ENCODE assay signal across 11 cellular contexts in genomic region chr5:124734574-124735168, GRCh38. TPM values are rescaled to one million over a fixed set of nuclear protein-coding genes. Genes with fewer than 3 reads are reported as not detected.
DNase-seq lines count a peak whose midpoint lies in the region; ATAC-seq, FAIRE-seq and TF ChIP-seq lines count a peak whose summit lies in the region.
"Had no signal": no experiment of that assay in that cellular context is flagged by ENCODE, and none has a peak within 500 bp of the region (broad histone marks: within the 10 kb centered on the region; RNA-seq: fewer than 3 reads in every experiment).

No MANE protein-coding gene starts in this region.

- peaks cover 5% of the 10 kb centered on the region for H3K27me3 ChIP-seq in astrocyte (ENCODE audit: insufficient read depth, low read length)
- H3K27me3 ChIP-seq in mesenchymal stem cell (ENCODE audit: control insufficient read depth in 1 of 2, insufficient read depth in 1 of 2, low read length in 2 of 2): no peaks in the 10 kb centered on the region
- H3K27me3 ChIP-seq in stomach smooth muscle (ENCODE audit: control insufficient read depth in 1 of 2, insufficient read depth in 2 of 2, low read length in 2 of 2): no peaks in the 10 kb centered on the region
- H3K27me3 ChIP-seq: thyroid gland had no signal

- H3K36me3 ChIP-seq in HEK293 (ENCODE audit: control insufficient read depth in 2 of 2, insufficient read depth in 1 of 2, low read length in 2 of 2): no peaks in the 10 kb centered on the region
- no peaks in the 10 kb centered on the region for H3K36me3 ChIP-seq in astrocyte (ENCODE audit: insufficient read depth, low read length)
- H3K36me3 ChIP-seq in mesenchymal stem cell (ENCODE audit: control insufficient read depth in 1 of 2, insufficient read depth in 2 of 2, low read depth in 1 of 2, low read length in 2 of 2): no peaks in the 10 kb centered on the region
- H3K36me3 ChIP-seq in stomach smooth muscle (ENCODE audit: control insufficient read depth in 2 of 2, insufficient read depth in 2 of 2, low read length in 2 of 2): no peaks in the 10 kb centered on the region
- H3K36me3 ChIP-seq: thyroid gland had no signal

- H3K4me1 ChIP-seq in HEK293 (ENCODE audit: control insufficient read depth, insufficient read depth, low read length) (peaks cover 76% of the 10 kb centered on the region), astrocyte (ENCODE audit: insufficient read depth, low read length) (peaks cover 27% of the 10 kb centered on the region), mesenchymal stem cell (ENCODE audit: control insufficient read depth, insufficient read depth, low read depth, low read length) (peaks cover 4% of the 10 kb centered on the region), stomach smooth muscle (ENCODE audit: control insufficient read depth, insufficient read depth, low read length) (peaks cover 5% of the 10 kb centered on the region)
- H3K4me1 ChIP-seq: foreskin keratinocyte had no signal

- WGBS in mesenchymal stem cell: 59% methylated on average over 5 of the region's 8 CpGs

- H3K79me1 ChIP-seq in mesenchymal stem cell (replicated peaks; ENCODE audit: low read length, poor library complexity, severe bottlenecking): peaks cover 6% of the 10 kb centered on the region

- H3K27me3 Mint-ChIP-seq in astrocyte (ENCODE audit: low read depth, unreplicated experiment): no peaks in the 10 kb centered on the region

- H3K18ac ChIP-seq in mesenchymal stem cell (ENCODE audit: low read depth in 1 of 2, low read length in 2 of 2): peak overlapping the region; percentile 82 to 89

- H3K4me3 Mint-ChIP-seq in astrocyte (ENCODE audit: unreplicated experiment): peak overlapping the region; percentile 55

- peak overlapping the region; percentile 75 for H4K91ac ChIP-seq in mesenchymal stem cell (ENCODE audit: low read length)

- TF ChIP-seq CTCF in HEK293 (tag by site-specific recombination; IDR thresholded peaks at IDR 0.05): no peak
- TF ChIP-seq CTCF in astrocyte (IDR thresholded peaks at IDR 0.05; ENCODE audit: insufficient read depth, low read depth, low read length): no peak
- no peak for TF ChIP-seq CTCF in omental fat pad (IDR thresholded peaks at IDR 0.05)

- H3K23ac ChIP-seq in mesenchymal stem cell (ENCODE audit: low read length in 2 of 2): no peak overlapping the region

- FAIRE-seq in astrocyte (lab: Jason Lieb, UNC): no peak

- H2BK5ac ChIP-seq in mesenchymal stem cell (ENCODE audit: low read depth, low read length, poor library complexity, severe bottlenecking): no peak overlapping the region

- peak overlapping the region; percentile 49 for H2BK120ac ChIP-seq in mesenchymal stem cell (ENCODE audit: low read depth, low read length)

- H3K9me3 ChIP-seq in HEK293 (ENCODE audit: control insufficient read depth, insufficient read depth, low read depth, low read length): no peaks in the 10 kb centered on the region
- H3K9me3 ChIP-seq in astrocyte (ENCODE audit: insufficient read depth, low read depth, low read length): no peaks in the 10 kb centered on the region
- H3K9me3 ChIP-seq in mesenchymal stem cell (ENCODE audit: control insufficient read depth, low read length): no peaks in the 10 kb centered on the region
- no peaks in the 10 kb centered on the region for H3K9me3 ChIP-seq in stomach smooth muscle (ENCODE audit: control insufficient read depth in 2 of 2, low read length in 2 of 2)
- H3K9me3 ChIP-seq: thyroid gland had no signal

- peak overlapping the region in 1 of 2 experiments; percentile 7 for H3K14ac ChIP-seq in mesenchymal stem cell (ENCODE audit: low read length in 2 of 2)

- peak overlapping the region; percentile 89 for H4K8ac ChIP-seq in mesenchymal stem cell (ENCODE audit: low read length)

- no peak for ATAC-seq in activated naive CD4-positive, alpha-beta T cell treated with anti-CD3 and anti-CD28 coated beads, Interleukin-2, amount 50 U/mL, for 72 hours
- ATAC-seq in HG02870 (IDR thresholded peaks at IDR 0.05; ENCODE audit: unreplicated experiment): no peak
- no peak for ATAC-seq in omental fat pad (ENCODE audit: low FRiP score)
- ATAC-seq: foreskin keratinocyte had no signal

- H3K4me1 Mint-ChIP-seq in astrocyte (ENCODE audit: low read depth, unreplicated experiment): peaks cover 75% of the 10 kb centered on the region

- peak overlapping the region; percentile 77 for H3K27ac Mint-ChIP-seq in astrocyte (ENCODE audit: unreplicated experiment)
- H3K27ac Mint-ChIP-seq in activated naive CD4-positive, alpha-beta T cell treated with anti-CD3 and anti-CD28 coated beads, Interleukin-2, amount 50 U/mL, for 72 hours: no peak overlapping the region

- POLR2A ChIA-PET in HEK293 (lab: Yijun Ruan, JAX): no interaction called here

- CTCF ChIA-PET in HEK293 (lab: Yijun Ruan, JAX): interaction anchor here (0.6 kb wide), 1 partner anchor 69 kb away, joined by 4 read pairs; no protein-coding TSS in a partner anchor

- H3K27ac ChIP-seq in HEK293 (ENCODE audit: extremely low read depth, low read depth, low read length): peak overlapping the region; percentile 86
- no peak overlapping the region for H3K27ac ChIP-seq in astrocyte (ENCODE audit: low read depth, low read length)
- no peak overlapping the region for H3K27ac ChIP-seq in mesenchymal stem cell (ENCODE audit: low read length, poor library complexity, severe bottlenecking)
- no peak overlapping the region for H3K27ac ChIP-seq in stomach smooth muscle (ENCODE audit: low read length)
- H3K27ac ChIP-seq: foreskin keratinocyte had no signal

- no peaks in the 10 kb centered on the region for H3K9me3 Mint-ChIP-seq in astrocyte (ENCODE audit: unreplicated experiment)
- H3K9me3 Mint-ChIP-seq in activated naive CD4-positive, alpha-beta T cell treated with anti-CD3 and anti-CD28 coated beads, Interleukin-2, amount 50 U/mL, for 72 hours: peaks cover 4 to 8% of the 10 kb centered on the region in 2 donors

- H3K36me3 Mint-ChIP-seq in astrocyte (ENCODE audit: low read depth, unreplicated experiment): no peaks in the 10 kb centered on the region
- peaks cover 0 to 18% of the 10 kb centered on the region in 2 donors for H3K36me3 Mint-ChIP-seq in activated naive CD4-positive, alpha-beta T cell treated with anti-CD3 and anti-CD28 coated beads, Interleukin-2, amount 50 U/mL, for 72 hours

- peaks cover 67% of the 10 kb centered on the region for H3K79me2 ChIP-seq in astrocyte (ENCODE audit: insufficient read depth, low read length)

- H2AFZ ChIP-seq in astrocyte (ENCODE audit: low read depth, low read length): no peak overlapping the region
- H2AFZ ChIP-seq in mesenchymal stem cell (ENCODE audit: low read depth, low read length): no peak overlapping the region

- H3K4me2 ChIP-seq in astrocyte (ENCODE audit: low read length): peak overlapping the region; percentile 84
- H3K4me2 ChIP-seq in mesenchymal stem cell (ENCODE audit: low read length, poor library complexity, severe bottlenecking): no peak overlapping the region

- H2BK12ac ChIP-seq in mesenchymal stem cell (ENCODE audit: low read length in 2 of 2): peak overlapping the region; percentile 71 to 89

- peak overlapping the region; percentile 91 for H2AK5ac ChIP-seq in mesenchymal stem cell (ENCODE audit: low read length, severe bottlenecking)

- H2BK15ac ChIP-seq in mesenchymal stem cell (ENCODE audit: low read depth, poor library complexity, severe bottlenecking): no peak overlapping the region

- peak overlapping the region; percentile 39 for H3K9ac ChIP-seq in astrocyte (ENCODE audit: low read length)
- H3K9ac ChIP-seq in mesenchymal stem cell (ENCODE audit: low read length): peak overlapping the region; percentile 80
- peak overlapping the region in 1 of 2 donors; percentile 6 for H3K9ac ChIP-seq in stomach smooth muscle (ENCODE audit: low read length in 2 of 2)

- peak overlapping the region in 1 of 2 experiments; percentile 73 for H3K4ac ChIP-seq in mesenchymal stem cell (ENCODE audit: low read depth in 1 of 2, low read length in 2 of 2)

- no peak overlapping the region for H3K4me3 ChIP-seq in HEK293 (ENCODE audit: low read depth, low read length)
- H3K4me3 ChIP-seq in astrocyte (ENCODE audit: insufficient read depth, low read depth, low read length): peak overlapping the region; percentile 42
- peak overlapping the region in 1 of 2 experiments; percentile 71 for H3K4me3 ChIP-seq in mesenchymal stem cell (ENCODE audit: insufficient read depth in 1 of 2, low read depth in 1 of 2, low read length in 2 of 2)
- peak overlapping the region; percentile 52 to 67 for H3K4me3 ChIP-seq in stomach smooth muscle (ENCODE audit: low read length in 2 of 2)
- H3K4me3 ChIP-seq: thyroid gland had no signal

- peaks cover 75% of the 10 kb centered on the region for H4K20me1 ChIP-seq in astrocyte (ENCODE audit: insufficient read depth, low read length)

- no peak for DNase-seq in astrocyte (ENCODE audit: low read depth)
- DNase-seq in mesenchymal stem cell: no peak
- DNase-seq in activated naive CD4-positive, alpha-beta T cell treated with anti-CD3 and anti-CD28 coated beads, Interleukin-2, amount 50 U/mL, for 72 hours (ENCODE audit: low spot score in 2 of 2): no peak
- no peak for DNase-seq in iPS-NIHi7 (ENCODE audit: extremely low spot score)
- no peak for DNase-seq in omental fat pad (ENCODE audit: low spot score)
- DNase-seq: foreskin keratinocyte; stimulated activated CD4-positive, alpha-beta T cell treated with anti-CD3 and anti-CD28 coated beads, Interleukin-2, amount 100 ng/mL, for 48 hours; thyroid gland had no signal

TF ChIP-seq in HEK293, 187 proteins besides CTCF, POLR2A, EP300 and RAD21:
- no peak for TF ChIP-seq SP2 (tag by site-specific recombination; IDR thresholded peaks at IDR 0.05)
- TF ChIP-seq ZBTB21 (tag by site-specific recombination; IDR thresholded peaks at IDR 0.05): no peak
- no peak for TF ChIP-seq ZNF544 (tag by site-specific recombination; IDR thresholded peaks at IDR 0.05)

RNA-seq across cellular contexts. Expression of gene ZNF608, which starts 11.8 kb away (rescaled TPM):
- 57.3 and 61.5 TPM in 2 replicates for total RNA-seq in astrocyte
- polyA plus RNA-seq in mesenchymal stem cell (2013, experiment 1 of 2): 29.0 TPM
- polyA plus RNA-seq in mesenchymal stem cell (2013, experiment 2 of 2): 27.7 TPM
- total RNA-seq in activated naive CD4-positive, alpha-beta T cell treated with anti-CD3 and anti-CD28 coated beads, Interleukin-2, amount 50 U/mL, for 72 hours: not detected
- total RNA-seq in omental fat pad: 10 to 100 TPM; 14.8 to 26.2 (median 20.8) TPM

Comparison
In these comparisons a context has a peak if more than half of its experiments do, and no peak if none do; other contexts are left out.
1. RNA of gene ZNF608, which starts 11.8 kb away (total RNA-seq): 57.3 to 61.5 TPM in astrocyte and 14.8 to 26.2 TPM in omental fat pad; not detected in activated naive CD4-positive, alpha-beta T cell treated with anti-CD3 and anti-CD28 coated beads, Interleukin-2, amount 50 U/mL, for 72 hours; every median in the first group is over 10 times any median in the second.